ENCODE assay signal across 9 cellular contexts in the genomic region with DNA sequence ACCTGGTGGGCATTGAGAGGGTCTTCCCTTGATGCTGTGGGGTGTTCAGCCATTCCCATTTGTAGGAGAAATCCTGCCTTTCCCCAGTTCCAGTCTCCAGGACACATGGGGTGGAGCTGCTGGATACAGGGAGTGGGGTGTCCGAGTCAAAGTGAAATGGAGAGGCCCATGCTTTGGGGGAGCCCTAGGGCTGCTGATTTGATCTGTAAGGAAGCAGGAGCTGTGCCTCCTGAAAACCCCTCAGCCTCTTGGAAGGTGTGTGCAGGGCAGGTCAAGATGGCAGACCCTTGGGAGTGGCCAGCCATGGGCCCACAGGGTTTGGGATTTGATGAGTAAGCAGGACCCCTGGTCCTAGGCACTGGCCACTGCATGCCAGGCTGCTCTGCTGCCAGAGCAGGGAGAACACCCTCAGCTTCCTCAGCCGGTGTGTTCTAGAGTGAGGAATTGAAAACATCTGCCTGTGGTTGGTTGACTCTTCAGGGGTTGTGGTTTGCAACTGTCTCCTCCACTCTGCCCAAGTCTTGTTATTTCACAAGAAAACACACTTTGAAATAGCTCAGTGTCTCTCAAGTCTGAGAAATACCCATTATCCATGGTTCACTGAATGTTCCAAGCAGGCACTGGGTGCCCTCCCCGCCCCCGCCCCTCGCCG.
A peak's percentile ranks its signal among the peaks of the same experiment; 100 is the strongest.
DNase-seq lines count a peak whose midpoint lies in the region; ATAC-seq and TF ChIP-seq lines count a peak whose summit lies in the region.
"Had no signal": no experiment of that assay in that cellular context is flagged by ENCODE, and none has a peak within 500 bp of the region (broad histone marks: within the 10 kb centered on the region; RNA-seq: fewer than 3 reads in every experiment).

No MANE protein-coding gene starts in this region.

- peak overlapping the region; percentile 70 for H3K27ac Mint-ChIP-seq in activated CD8-positive, alpha-beta memory T cell treated with anti-CD3 and anti-CD28 coated beads, Interleukin-2, amount 10 ng/mL, durations not matched to agents 7 days and 5 days

- H3K4me1 ChIP-seq in thoracic aorta (ENCODE audit: control insufficient read depth in 1 of 2, low read depth in 2 of 2): peaks cover 6 to 19% of the 10 kb centered on the region in 2 donors
- H3K4me1 ChIP-seq: pancreas had no signal

- no peaks in the 10 kb centered on the region for H3K9me3 Mint-ChIP-seq in activated CD8-positive, alpha-beta memory T cell treated with anti-CD3 and anti-CD28 coated beads, Interleukin-2, amount 10 ng/mL, durations not matched to agents 7 days and 5 days (ENCODE audit: low read depth)

- peak overlapping the region; percentile 82 to 83 for H3K27ac ChIP-seq in thoracic aorta
- H3K27ac ChIP-seq: pancreas had no signal

- CTCF ChIA-PET in activated CD8-positive, alpha-beta memory T cell treated with anti-CD3 and anti-CD28 coated beads, Interleukin-2, amount 10 ng/mL, durations not matched to agents 7 days and 5 days (lab: Charles Lee): interaction anchor here (1.1 to 1.8 kb wide), 2 partner anchors 14 to 60 kb away, joined by 3 to 8 read pairs; no protein-coding TSS in a partner anchor

- H3K4me1 Mint-ChIP-seq in activated CD8-positive, alpha-beta memory T cell treated with anti-CD3 and anti-CD28 coated beads, Interleukin-2, amount 10 ng/mL, durations not matched to agents 7 days and 5 days: peaks cover 21% of the 10 kb centered on the region

- no peaks in the 10 kb centered on the region for H3K27me3 Mint-ChIP-seq in activated CD8-positive, alpha-beta memory T cell treated with anti-CD3 and anti-CD28 coated beads, Interleukin-2, amount 10 ng/mL, durations not matched to agents 7 days and 5 days

- no peaks in the 10 kb centered on the region for H3K27me3 ChIP-seq in thoracic aorta (replicated peaks; ENCODE audit: insufficient read depth)
- H3K27me3 ChIP-seq: pancreas had no signal

- peak; percentile 58 for DNase-seq in activated CD8-positive, alpha-beta memory T cell treated with anti-CD3 and anti-CD28 coated beads, Interleukin-2, amount 10 ng/mL, durations not matched to agents 7 days and 5 days
- no peak for DNase-seq in activated CD8-positive, alpha-beta memory T cell treated with anti-CD3 and anti-CD28 coated beads for 24 hours
- DNase-seq in HT1080 (ENCODE audit: low read depth) (peak; percentile 15), cardiac fibroblast (ENCODE audit: low read depth in 2 of 2) (peak; percentile 21 to 30), thoracic aorta (ENCODE audit: low spot score) (no peak), NCI-H524 (lab: John Stamatoyannopoulos, UW) (no peak)
- DNase-seq: pancreas had no signal

- H3K9me3 ChIP-seq in thoracic aorta: no peaks in the 10 kb centered on the region
- H3K9me3 ChIP-seq: pancreas had no signal

- H3K4me3 ChIP-seq in cardiac fibroblast (replicated peaks in 1 of 2; ENCODE audit: low read depth in 2 of 2, low read length in 2 of 2): no peak overlapping the region
- H3K4me3 ChIP-seq in thoracic aorta: peak overlapping the region; percentile 55
- H3K4me3 ChIP-seq: pancreas had no signal

- H3K36me3 Mint-ChIP-seq in activated CD8-positive, alpha-beta memory T cell treated with anti-CD3 and anti-CD28 coated beads, Interleukin-2, amount 10 ng/mL, durations not matched to agents 7 days and 5 days: peaks cover 47% of the 10 kb centered on the region

- TF ChIP-seq CTCF in cardiac fibroblast (IDR thresholded peaks at IDR 0.05; ENCODE audit: low read depth, low read length): no peak
- TF ChIP-seq CTCF in thoracic aorta (IDR thresholded peaks at IDR 0.05): no peak

- peak; percentile 75 for ATAC-seq in activated CD8-positive, alpha-beta memory T cell treated with anti-CD3 and anti-CD28 coated beads, Interleukin-2, amount 10 ng/mL, durations not matched to agents 7 days and 5 days
- ATAC-seq in thoracic aorta (ENCODE audit: insufficient number of reproducible peaks, low FRiP score, low read depth) (no peak), GM21528 (IDR thresholded peaks at IDR 0.05; ENCODE audit: low FRiP score, unreplicated experiment) (no peak), GM18517 (IDR thresholded peaks at IDR 0.05; ENCODE audit: unreplicated experiment) (no peak)

- H3K4me3 Mint-ChIP-seq in activated CD8-positive, alpha-beta memory T cell treated with anti-CD3 and anti-CD28 coated beads, Interleukin-2, amount 10 ng/mL, durations not matched to agents 7 days and 5 days: no peak overlapping the region

- peaks cover 21% of the 10 kb centered on the region for H3K36me3 ChIP-seq in thoracic aorta

Comparison
In these comparisons a context has a peak if more than half of its experiments do, and no peak if none do; other contexts are left out.
1. DNase-seq: peak in activated CD8-positive, alpha-beta memory T cell treated with anti-CD3 and anti-CD28 coated beads, Interleukin-2, amount 10 ng/mL, durations not matched to agents 7 days and 5 days (single experiment), HT1080 (single experiment) and cardiac fibroblast (2 of 2); none in activated CD8-positive, alpha-beta memory T cell treated with anti-CD3 and anti-CD28 coated beads for 24 hours (single experiment), thoracic aorta (single experiment) and NCI-H524 (0 of 2).